1 cellular context compared by ENCODE assay signal in the genomic region with DNA sequence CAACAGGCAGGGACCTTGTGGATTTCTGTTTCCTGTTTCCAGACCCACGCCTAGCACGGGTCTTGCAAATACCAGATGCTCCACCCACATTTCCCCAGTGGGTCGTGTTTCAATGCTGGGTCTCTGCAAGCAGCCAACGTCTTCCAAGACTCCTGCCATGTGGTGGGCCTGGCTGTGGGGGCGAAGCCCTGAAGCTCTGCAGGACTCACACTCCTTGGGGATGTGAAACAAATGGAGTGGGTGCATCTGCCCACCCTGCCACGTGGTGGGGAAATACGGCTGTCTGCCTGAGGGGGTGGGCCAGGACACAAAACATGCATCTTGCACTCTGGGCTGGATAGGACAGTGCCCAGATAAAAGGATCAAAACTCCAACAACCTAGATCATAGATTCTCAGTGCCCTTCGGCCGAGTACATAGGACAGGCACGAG.
A peak's percentile ranks its signal among the peaks of the same experiment; 100 is the strongest.
TF ChIP-seq lines count a peak whose summit lies in the region.

No MANE protein-coding gene starts in this region.

TF ChIP-seq in HepG2, 621 proteins besides CTCF, POLR2A, EP300 and RAD21:
- TF ChIP-seq YY1 (IDR thresholded peaks at IDR 0.05; ENCODE audit: insufficient read depth, insufficient replicate concordance, low read depth, low read length) = no peak
- TF ChIP-seq, protein P1, sequence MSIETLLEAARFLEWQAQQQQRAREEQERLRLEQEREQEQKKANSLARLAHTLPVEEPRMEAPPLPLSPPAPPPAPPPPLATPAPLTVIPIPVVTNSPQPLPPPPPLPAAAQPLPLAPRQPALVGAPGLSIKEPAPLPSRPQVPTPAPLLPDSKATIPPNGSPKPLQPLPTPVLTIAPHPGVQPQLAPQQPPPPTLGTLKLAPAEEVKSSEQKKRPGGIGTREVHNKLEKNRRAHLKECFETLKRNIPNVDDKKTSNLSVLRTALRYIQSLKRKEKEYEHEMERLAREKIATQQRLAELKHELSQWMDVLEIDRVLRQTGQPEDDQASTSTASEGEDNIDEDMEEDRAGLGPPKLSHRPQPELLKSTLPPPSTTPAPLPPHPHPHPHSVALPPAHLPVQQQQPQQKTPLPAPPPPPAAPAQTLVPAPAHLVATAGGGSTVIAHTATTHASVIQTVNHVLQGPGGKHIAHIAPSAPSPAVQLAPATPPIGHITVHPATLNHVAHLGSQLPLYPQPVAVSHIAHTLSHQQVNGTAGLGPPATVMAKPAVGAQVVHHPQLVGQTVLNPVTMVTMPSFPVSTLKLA (IDR thresholded peaks at IDR 0.05) = 0 out of 2 replicates have a peak, but pooled peaks have one; percentile 3
- no peak for TF ChIP-seq DR1 (CRISPR knock-in tag; IDR thresholded peaks at IDR 0.05)
- no peak for TF ChIP-seq DZIP1 (CRISPR knock-in tag; IDR thresholded peaks at IDR 0.05)
